ENCODE assay signal across 21 cellular contexts in genomic region chr4:112029642-112030235, GRCh38.
DNase-seq lines count a peak whose midpoint lies in the region; ATAC-seq, FAIRE-seq and TF ChIP-seq lines count a peak whose summit lies in the region.
"Had no signal": no experiment of that assay in that cellular context is flagged by ENCODE, and none has a peak within 500 bp of the region (broad histone marks: within the 10 kb centered on the region; RNA-seq: fewer than 3 reads in every experiment).

No MANE protein-coding gene starts in this region.

- no peak for FAIRE-seq in GM19239 (lab: Jason Lieb, UNC)

- no peaks in the 10 kb centered on the region for H3K27me3 ChIP-seq in foreskin keratinocyte
- H3K27me3 ChIP-seq: thyroid gland had no signal

- peak; percentile 88 for ATAC-seq in foreskin keratinocyte
- ATAC-seq: Panc1; stimulated activated effector memory CD8-positive, alpha-beta T cell treated with anti-CD3 and anti-CD28 coated beads, Interleukin-12 subunit alpha, Interleukin-12 subunit beta, amount 100 ng/mL, for 72 hours had no signal

- no peak for TF ChIP-seq CTCF in AG09319 (IDR thresholded peaks at IDR 0.05; ENCODE audit: low read depth, low read length)
- no peak for TF ChIP-seq CTCF in foreskin keratinocyte (conservative IDR thresholded peaks at IDR 0.05)

- DNase-seq in AG09319 (ENCODE audit: extremely low read depth, low read depth) (peak; percentile 14), GM03348 (ENCODE audit: low spot score) (peak; percentile 31), SK-N-DZ (ENCODE audit: low spot score) (peak; percentile 4), foreskin keratinocyte (peak; percentile 27 to 60), NCI-H1436 treated with DMSO at 0.1 percent for 48 hours (lab: John Stamatoyannopoulos, UW) (no peak), NCI-H187 (lab: John Stamatoyannopoulos, UW) (no peak), GM19239 (ENCODE audit: insufficient read length, low spot score) (no peak), NCI-H345 treated with DMSO at 0.1 percent for 48 hours (lab: John Stamatoyannopoulos, UW; ENCODE audit: unreplicated experiment) (no peak)
- DNase-seq: activated CD4-positive, alpha-beta T cell treated with anti-CD3 and anti-CD28 coated beads, Interleukin-2, amount 10 ng/mL, durations not matched to agents 7 days and 5 days; activated naive CD4-positive, alpha-beta T cell; activated T-cell treated with anti-CD3 and anti-CD28 coated beads for 4 hours; anterior cingulate cortex; H9; immature natural killer cell; Kasumi-1; NCI-H1694; NCI-H526 treated with DMSO at 0.1 percent for 48 hours; stimulated activated CD4-positive, alpha-beta T cell treated with anti-CD3 and anti-CD28 coated beads, Interleukin-12 subunit alpha, Interleukin-12 subunit beta, amount 100 ng/mL, for 4 hours; thyroid gland had no signal

- H3K4me1 ChIP-seq in foreskin keratinocyte = no peaks in the 10 kb centered on the region
- H3K4me1 ChIP-seq: thyroid gland had no signal

- no peak overlapping the region for H3K27ac ChIP-seq in foreskin keratinocyte
- H3K27ac ChIP-seq: thyroid gland had no signal

Comparison
In these comparisons a context has a peak if more than half of its experiments do, and no peak if none do; other contexts are left out.
1. DNase-seq: peak in AG09319 (single experiment), GM03348 (single experiment), SK-N-DZ (single experiment) and foreskin keratinocyte (2 of 2); none in NCI-H1436 treated with DMSO at 0.1 percent for 48 hours (single experiment), NCI-H187 (0 of 2), GM19239 (single experiment) and NCI-H345 treated with DMSO at 0.1 percent for 48 hours (single experiment).